In genomic region chr19:51394045-51394836, GRCh38 we compare ENCODE assay signal across 8 cellular contexts. TPM values are rescaled to one million over a fixed set of nuclear protein-coding genes. Genes with fewer than 3 reads are reported as not detected.
A peak's percentile ranks its signal among the peaks of the same experiment; 100 is the strongest.
DNase-seq lines count a peak whose midpoint lies in the region; ATAC-seq, FAIRE-seq and TF ChIP-seq lines count a peak whose summit lies in the region.

No MANE protein-coding gene starts in this region.

- H2BK20ac ChIP-seq in H1 (ENCODE audit: low read length), result no peak overlapping the region

- H2BK5ac ChIP-seq in H1 (ENCODE audit: low read depth, low read length), result peak overlapping the region; percentile 93
- H2BK5ac ChIP-seq in mesenchymal stem cell (ENCODE audit: low read depth, low read length, poor library complexity, severe bottlenecking), result no peak overlapping the region

- H3K9ac ChIP-seq in H1 (replicated peaks in 1 of 4; ENCODE audit: extremely low read depth in 1 of 4, low read depth in 3 of 4, low read length in 3 of 4), result peak overlapping the region; percentile 83 to 97 (median 88)
- H3K9ac ChIP-seq in mesenchymal stem cell (ENCODE audit: low read length), result peak overlapping the region; percentile 91

- peak overlapping the region; percentile 86 for H4K91ac ChIP-seq in H1 (replicated peaks; ENCODE audit: insufficient read length, low read length)
- H4K91ac ChIP-seq in mesenchymal stem cell (ENCODE audit: low read length), result no peak overlapping the region

- DNase-seq in AG20443 (ENCODE audit: low spot score), result peak; percentile 97
- peak; percentile 99 for DNase-seq in NOMO-1 (lab: John Stamatoyannopoulos, UW; ENCODE audit: unreplicated experiment in 2 of 2)
- DNase-seq in activated CD8-positive, alpha-beta memory T cell treated with anti-CD3 and anti-CD28 coated beads for 48 hours (ENCODE audit: low read depth in 2 of 3, low spot score in 2 of 3), result peak; percentile 69 to 88 (median 82)
- DNase-seq in H1 (ENCODE audit: low read depth in 1 of 2, low spot score in 2 of 2), result peak; percentile 94 to 98
- peak; percentile 99 for DNase-seq in mesenchymal stem cell
- peak; percentile 76 for DNase-seq in stimulated activated CD8-positive, alpha-beta memory T cell treated with anti-CD3 and anti-CD28 coated beads, Interleukin-12 subunit alpha, Interleukin-12 subunit beta, amount 100 ng/mL, for 24 hours (ENCODE audit: extremely low read depth)

- H3K23ac ChIP-seq in H1 (ENCODE audit: insufficient read length) (no peak overlapping the region), mesenchymal stem cell (ENCODE audit: low read length in 2 of 2) (no peak overlapping the region)

- H3K79me1 ChIP-seq in H1 (ENCODE audit: low read depth, low read length) (no peaks in the 10 kb centered on the region), mesenchymal stem cell (replicated peaks; ENCODE audit: low read length, poor library complexity, severe bottlenecking) (no peaks in the 10 kb centered on the region)

- H3K18ac ChIP-seq in H1 (ENCODE audit: extremely low read depth, low read length), result peak overlapping the region; percentile 98
- H3K18ac ChIP-seq in mesenchymal stem cell (ENCODE audit: low read depth in 1 of 2, low read length in 2 of 2), result peak overlapping the region; percentile 54 to 66

- H3K4me1 ChIP-seq in H1 (replicated peaks in 1 of 4; ENCODE audit: control insufficient read depth in 3 of 4, insufficient read depth in 4 of 4, low read length in 3 of 4) (peaks cover 0 to 7% (median under 1%) of the 10 kb centered on the region in 4 experiments; a peak in 4 of 7 replicates), mesenchymal stem cell (ENCODE audit: control insufficient read depth, insufficient read depth, low read depth, low read length) (peaks cover 8% of the 10 kb centered on the region)

- H2BK15ac ChIP-seq in H1 (ENCODE audit: low read length) (peak overlapping the region; percentile 81; the same call in 1 of the 2 replicates), mesenchymal stem cell (ENCODE audit: low read depth, poor library complexity, severe bottlenecking) (peak overlapping the region; percentile 19)

- TF ChIP-seq CTCF in H1 (IDR thresholded peaks at IDR 0.05; ENCODE audit: control extremely low read depth in 1 of 3, insufficient read depth in 1 of 3, low read depth in 1 of 3, low read length in 3 of 3), result no peak

- H3K36me3 ChIP-seq in H1 (ENCODE audit: control insufficient read depth in 2 of 4, insufficient read depth in 4 of 4, low read length in 3 of 4) (peaks cover 0 to 3% (median 0%) of the 10 kb centered on the region in 4 experiments; a peak in 1 of 8 replicates), mesenchymal stem cell (ENCODE audit: control insufficient read depth in 1 of 2, insufficient read depth in 2 of 2, low read depth in 1 of 2, low read length in 2 of 2) (no peaks in the 10 kb centered on the region)

- CTCF ChIA-PET in H1 (lab: Charles Lee; ENCODE audit: partially characterized antibody), result interaction anchor here (0.8 to 7.0 kb wide), 3 partner anchors 14 to 27 kb away, joined by 4 to 74 read pairs (median 13); no protein-coding TSS in a partner anchor

- H3K56ac ChIP-seq in H1 (replicated peaks; ENCODE audit: insufficient read length, low read depth, low read length), result peak overlapping the region; percentile 85

- TF ChIP-seq POLR2A in H1 (IDR thresholded peaks at IDR 0.05; ENCODE audit: control extremely low read depth in 1 of 2, low read depth in 2 of 2, low read length in 2 of 2), result peak; percentile 75 to 85

- H2BK12ac ChIP-seq in H1 (ENCODE audit: low read depth, low read length), result peak overlapping the region; percentile 84; the same call in 1 of the 2 replicates
- no peak overlapping the region for H2BK12ac ChIP-seq in mesenchymal stem cell (ENCODE audit: low read length in 2 of 2)

- POLR2A ChIA-PET in H1 (lab: Charles Lee; ENCODE audit: partially characterized antibody), result interaction anchor here (0.5 to 1.9 kb wide), 8 partner anchors 12 to 844 kb away, joined by 3 to 11 read pairs (median 4); partner anchors contain the start of genes CLDND2 and NKG7

- peak; percentile 89 for FAIRE-seq in H1 (lab: Jason Lieb, UNC)

- peak overlapping the region; percentile 86 for H3K27ac ChIP-seq in H1 (ENCODE audit: low read depth, low read length)
- peak overlapping the region; percentile 71 for H3K27ac ChIP-seq in mesenchymal stem cell (ENCODE audit: low read length, poor library complexity, severe bottlenecking)

- WGBS in H1 (ENCODE audit: extremely low coverage in 1 of 2, insufficient coverage in 1 of 2, insufficient read length in 1 of 2, insufficient replicate concordance in 2 of 2, low coverage in 1 of 2, low lambda C conversion rate in 2 of 2, missing lambda C conversion rate in 1 of 2), 2 experiments, result 3% methylated on average over 42 of the region's 45 CpGs; no CpG with 5 or more reads in 1 of the 2 experiments
- WGBS in mesenchymal stem cell, result 3% methylated on average over 42 of the region's 45 CpGs

- no peak for TF ChIP-seq EP300 in H1 (IDR thresholded peaks at IDR 0.05; ENCODE audit: borderline replicate concordance in 1 of 2, low read depth in 2 of 2, low read length in 2 of 2)

- no peaks in the 10 kb centered on the region for H3K27me3 ChIP-seq in H1 (replicated peaks in 1 of 4; ENCODE audit: control insufficient read depth in 3 of 4, extremely low read depth in 1 of 4, insufficient read depth in 3 of 4, low read length in 3 of 4)
- H3K27me3 ChIP-seq in mesenchymal stem cell (ENCODE audit: control insufficient read depth in 1 of 2, insufficient read depth in 1 of 2, low read length in 2 of 2), result no peaks in the 10 kb centered on the region

- H2AK5ac ChIP-seq in H1 (ENCODE audit: low read depth, low read length) (peak overlapping the region; percentile 80; the same call in 1 of the 2 replicates), mesenchymal stem cell (ENCODE audit: low read length, severe bottlenecking) (no peak overlapping the region)

- H3K14ac ChIP-seq in H1 (ENCODE audit: insufficient read length) (no peak overlapping the region), mesenchymal stem cell (ENCODE audit: low read length in 2 of 2) (no peak overlapping the region)

- H2AFZ ChIP-seq in H1 (ENCODE audit: low read length) (peak overlapping the region; percentile 77; the same call in 1 of the 2 replicates), mesenchymal stem cell (ENCODE audit: low read depth, low read length) (peak overlapping the region; percentile 72)

- H3K9me3 ChIP-seq in H1 (ENCODE audit: insufficient read depth in 2 of 2, low read depth in 1 of 2, low read length in 1 of 2), result no peaks in the 10 kb centered on the region
- H3K9me3 ChIP-seq in mesenchymal stem cell (ENCODE audit: control insufficient read depth, low read length), result no peaks in the 10 kb centered on the region

- H4K8ac ChIP-seq in H1 (ENCODE audit: extremely low read depth, insufficient read depth, low read length), result peak overlapping the region; percentile 91; the same call in 1 of the 2 replicates
- peak overlapping the region; percentile 77 for H4K8ac ChIP-seq in mesenchymal stem cell (ENCODE audit: low read length)

- H3K79me2 ChIP-seq in H1 (ENCODE audit: control insufficient read depth in 1 of 2, insufficient read depth in 2 of 2, low read length in 2 of 2), result peaks cover 0 to 5% of the 10 kb centered on the region in 2 experiments; a peak in 2 of 4 replicates

- H3K4me3 ChIP-seq in H1 (ENCODE audit: extremely low read depth in 1 of 4, insufficient read depth in 2 of 4, low read depth in 3 of 4, low read length in 4 of 4) (peak overlapping the region; percentile 67 to 91 (median 83)), mesenchymal stem cell (ENCODE audit: insufficient read depth in 1 of 2, low read depth in 1 of 2, low read length in 2 of 2) (peak overlapping the region; percentile 42 to 79)

- no peaks in the 10 kb centered on the region for H4K20me1 ChIP-seq in H1 (replicated peaks in 1 of 2; ENCODE audit: control insufficient read depth in 1 of 2, insufficient read depth in 2 of 2, low read length in 2 of 2)

- H3K4ac ChIP-seq in H1 (replicated peaks; ENCODE audit: insufficient read length, low read depth, low read length) (peak overlapping the region; percentile 87), mesenchymal stem cell (ENCODE audit: low read depth in 1 of 2, low read length in 2 of 2) (peak overlapping the region in 1 of 2 experiments; percentile 60)

- H3K4me2 ChIP-seq in H1 (ENCODE audit: insufficient read depth in 1 of 2, low read depth in 2 of 2, low read length in 2 of 2) (peak overlapping the region; percentile 86), mesenchymal stem cell (ENCODE audit: low read length, poor library complexity, severe bottlenecking) (peak overlapping the region; percentile 92)

- no peak; a peak in 1 of 4 replicates for TF ChIP-seq RAD21 in H1 (IDR thresholded peaks at IDR 0.05 in 1 of 2, conservative IDR thresholded peaks at IDR 0.05 in 1 of 2; ENCODE audit: low read depth in 2 of 2, low read length in 2 of 2)

- peaks cover 7% of the 10 kb centered on the region for H3K23me2 ChIP-seq in H1 (ENCODE audit: low read depth, low read length)

- ATAC-seq in GM19025 (IDR thresholded peaks at IDR 0.05; ENCODE audit: low read depth, unreplicated experiment) (peak; percentile 88), HG03280 (IDR thresholded peaks at IDR 0.05; ENCODE audit: unreplicated experiment) (peak; percentile 85)

- H2BK120ac ChIP-seq in H1 (replicated peaks; ENCODE audit: low read depth, low read length) (peak overlapping the region; percentile 44), mesenchymal stem cell (ENCODE audit: low read depth, low read length) (peak overlapping the region; percentile 0)

- peak overlapping the region; percentile 90 for H4K5ac ChIP-seq in H1 (ENCODE audit: insufficient read length, low read depth, low read length)

RNA-seq across cellular contexts. Expression of gene C19orf84, which starts 3.9 kb away (rescaled TPM):
- 1.7 and 2.4 TPM in 2 replicates for total RNA-seq in H1 (2021; fragmentation: NEBNext Ultra II Directional; extraction: Animal tissue kit (Norgen Biotek cat#: 25700))
- polyA plus RNA-seq in H1 (2011; rRNA removed), result 2.1 and 2.3 TPM in 2 replicates
- 2.2 TPM for polyA plus RNA-seq in H1 (2011; cell fraction: cytosol; rRNA removed)
- 1.4 TPM for polyA plus RNA-seq in H1 (2011; cell fraction: nucleus; rRNA removed)
- polyA plus RNA-seq in H1 (2012, experiment 1 of 2), result 3.3 to 4.6 TPM (median 3.9 TPM) in 4 replicates
- 4.1 TPM for polyA plus RNA-seq in H1 (2012, experiment 2 of 2)
- polyA plus RNA-seq in H1 (2013, experiment 1 of 2), result 4.3 TPM
- 4.6 TPM for polyA plus RNA-seq in H1 (2013, experiment 2 of 2)
- polyA minus RNA-seq in H1 (2011; rRNA and poly(A)+ RNA removed), result 0.50 and 0.73 TPM in 2 replicates
- polyA minus RNA-seq in H1 (2011; cell fraction: cytosol; rRNA and poly(A)+ RNA removed), result 2.9 TPM
- 1.7 TPM for polyA minus RNA-seq in H1 (2011; cell fraction: nucleus; rRNA and poly(A)+ RNA removed)
- not detected for polyA plus RNA-seq in mesenchymal stem cell (2013, experiment 1 of 2)
- not detected for polyA plus RNA-seq in mesenchymal stem cell (2013, experiment 2 of 2)

RNA-seq across cellular contexts. Expression of gene LIM2, which starts 6.5 kb away (rescaled TPM):
- not detected in 2 replicates for total RNA-seq in H1 (2021; fragmentation: NEBNext Ultra II Directional; extraction: Animal tissue kit (Norgen Biotek cat#: 25700))
- 0.13 TPM in 1 of 2 replicates, not detected in the other for polyA plus RNA-seq in H1 (2011; rRNA removed)
- polyA plus RNA-seq in H1 (2011; cell fraction: cytosol; rRNA removed), result 0.17 TPM
- not detected for polyA plus RNA-seq in H1 (2011; cell fraction: nucleus; rRNA removed)
- 0.28 TPM in 1 of 4 replicates, not detected in the others for polyA plus RNA-seq in H1 (2012, experiment 1 of 2)
- not detected for polyA plus RNA-seq in H1 (2012, experiment 2 of 2)
- polyA plus RNA-seq in H1 (2013, experiment 1 of 2), result not detected
- polyA plus RNA-seq in H1 (2013, experiment 2 of 2), result not detected
- polyA minus RNA-seq in H1 (2011; rRNA and poly(A)+ RNA removed), result not detected in 2 replicates
- not detected for polyA minus RNA-seq in H1 (2011; cell fraction: cytosol; rRNA and poly(A)+ RNA removed)
- not detected for polyA minus RNA-seq in H1 (2011; cell fraction: nucleus; rRNA and poly(A)+ RNA removed)
- not detected for polyA plus RNA-seq in mesenchymal stem cell (2013, experiment 1 of 2)
- polyA plus RNA-seq in mesenchymal stem cell (2013, experiment 2 of 2), result not detected

RNA-seq across cellular contexts. Expression of gene NKG7, which starts 21.8 kb away (rescaled TPM):
- not detected in 2 replicates for total RNA-seq in H1 (2021; fragmentation: NEBNext Ultra II Directional; extraction: Animal tissue kit (Norgen Biotek cat#: 25700))
- polyA plus RNA-seq in H1 (2011; rRNA removed), result not detected in 2 replicates
- polyA plus RNA-seq in H1 (2011; cell fraction: cytosol; rRNA removed), result not detected
- polyA plus RNA-seq in H1 (2011; cell fraction: nucleus; rRNA removed), result not detected
- not detected in 4 replicates for polyA plus RNA-seq in H1 (2012, experiment 1 of 2)
- not detected for polyA plus RNA-seq in H1 (2012, experiment 2 of 2)
- polyA plus RNA-seq in H1 (2013, experiment 1 of 2), result not detected
- not detected for polyA plus RNA-seq in H1 (2013, experiment 2 of 2)
- polyA minus RNA-seq in H1 (2011; rRNA and poly(A)+ RNA removed), result not detected in 2 replicates
- polyA minus RNA-seq in H1 (2011; cell fraction: cytosol; rRNA and poly(A)+ RNA removed), result not detected
- not detected for polyA minus RNA-seq in H1 (2011; cell fraction: nucleus; rRNA and poly(A)+ RNA removed)
- not detected for polyA plus RNA-seq in mesenchymal stem cell (2013, experiment 1 of 2)
- not detected for polyA plus RNA-seq in mesenchymal stem cell (2013, experiment 2 of 2)

RNA-seq across cellular contexts. Expression of gene SIGLEC10, which starts 23.2 kb away (rescaled TPM):
- not detected in 2 replicates for total RNA-seq in H1 (2021; fragmentation: NEBNext Ultra II Directional; extraction: Animal tissue kit (Norgen Biotek cat#: 25700))
- 0.06 TPM in 1 of 2 replicates, not detected in the other for polyA plus RNA-seq in H1 (2011; rRNA removed)
- 0.05 TPM for polyA plus RNA-seq in H1 (2011; cell fraction: cytosol; rRNA removed)
- not detected for polyA plus RNA-seq in H1 (2011; cell fraction: nucleus; rRNA removed)
- 0.68 to 1.4 TPM (median 0.97 TPM) in 4 replicates for polyA plus RNA-seq in H1 (2012, experiment 1 of 2)
- polyA plus RNA-seq in H1 (2012, experiment 2 of 2), result 0.33 TPM
- polyA plus RNA-seq in H1 (2013, experiment 1 of 2), result 0.08 TPM
- polyA plus RNA-seq in H1 (2013, experiment 2 of 2), result 0.04 TPM
- polyA minus RNA-seq in H1 (2011; rRNA and poly(A)+ RNA removed), result not detected in 2 replicates
- not detected for polyA minus RNA-seq in H1 (2011; cell fraction: cytosol; rRNA and poly(A)+ RNA removed)
- polyA minus RNA-seq in H1 (2011; cell fraction: nucleus; rRNA and poly(A)+ RNA removed), result not detected
- not detected for polyA plus RNA-seq in mesenchymal stem cell (2013, experiment 1 of 2)
- polyA plus RNA-seq in mesenchymal stem cell (2013, experiment 2 of 2), result not detected

RNA-seq across cellular contexts. Expression of gene CLDND2, which starts 25.4 kb away (rescaled TPM):
- total RNA-seq in H1 (2021; fragmentation: NEBNext Ultra II Directional; extraction: Animal tissue kit (Norgen Biotek cat#: 25700)), result 0.56 and 1.0 TPM in 2 replicates
- 0.21 TPM in 1 of 2 replicates, not detected in the other for polyA plus RNA-seq in H1 (2011; rRNA removed)
- polyA plus RNA-seq in H1 (2011; cell fraction: cytosol; rRNA removed), result 0.26 TPM
- 1.2 TPM for polyA plus RNA-seq in H1 (2011; cell fraction: nucleus; rRNA removed)
- polyA plus RNA-seq in H1 (2012, experiment 1 of 2), result 1.4 to 2.7 TPM (median 1.7 TPM) in 4 replicates
- polyA plus RNA-seq in H1 (2012, experiment 2 of 2), result not detected
- polyA plus RNA-seq in H1 (2013, experiment 1 of 2), result 6.6 TPM
- polyA plus RNA-seq in H1 (2013, experiment 2 of 2), result 4.6 TPM
- not detected in 2 replicates for polyA minus RNA-seq in H1 (2011; rRNA and poly(A)+ RNA removed)
- polyA minus RNA-seq in H1 (2011; cell fraction: cytosol; rRNA and poly(A)+ RNA removed), result not detected
- polyA minus RNA-seq in H1 (2011; cell fraction: nucleus; rRNA and poly(A)+ RNA removed), result not detected
- 2.7 TPM for polyA plus RNA-seq in mesenchymal stem cell (2013, experiment 1 of 2)
- 2.5 TPM for polyA plus RNA-seq in mesenchymal stem cell (2013, experiment 2 of 2)

Comparison
In these comparisons a context has a peak if more than half of its experiments do, and no peak if none do; other contexts are left out.
1. Peak in every context shown above with its lines: DNase-seq, ATAC-seq, H3K4me3 ChIP-seq and H3K27ac ChIP-seq.